ENCODE assay signal across 18 cellular contexts in the genomic region with DNA sequence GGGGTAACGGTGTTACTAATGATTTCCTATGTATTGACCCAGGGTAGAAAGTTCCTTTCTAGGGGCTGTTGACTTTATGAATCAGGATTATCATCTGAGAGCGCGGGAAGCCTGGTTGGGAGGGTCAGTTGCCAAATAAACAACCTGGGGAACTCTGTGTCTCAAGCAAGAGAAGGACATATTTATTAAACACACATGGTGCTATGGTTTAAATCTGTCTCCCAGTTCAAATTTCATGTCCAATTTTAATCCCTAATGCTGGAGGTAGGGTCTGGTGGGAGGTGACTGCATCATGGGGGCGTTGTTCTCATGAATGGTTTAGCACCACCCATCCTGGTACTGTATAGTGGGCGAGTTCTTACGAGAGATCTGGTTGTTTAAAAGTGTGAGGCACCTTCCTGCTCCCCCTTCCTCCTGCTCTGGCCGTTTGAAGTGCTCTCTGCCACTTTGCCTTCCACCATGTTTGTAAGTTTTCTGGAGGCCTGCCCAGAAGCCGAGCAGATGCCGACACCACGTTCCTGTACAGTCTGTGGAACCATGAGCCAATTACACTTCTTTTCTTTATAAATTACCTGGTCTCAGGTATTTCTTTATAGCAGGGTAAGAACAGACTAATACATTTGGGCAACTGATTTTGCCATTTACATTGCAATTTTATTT. TPM values are rescaled to one million over a fixed set of nuclear protein-coding genes. Genes with fewer than 3 reads are reported as not detected.
DNase-seq lines count a peak whose midpoint lies in the region; ATAC-seq and TF ChIP-seq lines count a peak whose summit lies in the region.
"Had no signal": no experiment of that assay in that cellular context is flagged by ENCODE, and none has a peak within 500 bp of the region (broad histone marks: within the 10 kb centered on the region; RNA-seq: fewer than 3 reads in every experiment).

No MANE protein-coding gene starts in this region.

- no peak for TF ChIP-seq EP300 in gastroesophageal sphincter (IDR thresholded peaks at IDR 0.05)

- intact Hi-C loops in Right ventricle myocardium superior (cut with DNase I) (no loop called here), cardiac septum (cut with DNase I) (no loop called here)

- ATAC-seq in Right ventricle myocardium superior (ENCODE audit: poor library complexity) (peak; percentile 72), gastroesophageal sphincter (no peak), HG03378 (IDR thresholded peaks at IDR 0.05; ENCODE audit: unreplicated experiment) (no peak)
- ATAC-seq: GM12878, PC-3 had no signal

- H3K36me3 ChIP-seq in gastroesophageal sphincter (no peaks in the 10 kb centered on the region), rectal smooth muscle tissue (ENCODE audit: control insufficient read depth, insufficient read depth, low read length) (no peaks in the 10 kb centered on the region)

- 42 to 50% methylated on average over 6 to 8 of the region's 10 CpGs for WGBS in gastroesophageal sphincter (ENCODE audit: low coverage in 1 of 2), 2 donors

- no peak for DNase-seq in Right ventricle myocardium superior
- no peak for DNase-seq in cardiac septum (ENCODE audit: low spot score)
- no peak for DNase-seq in activated CD8-positive, alpha-beta memory T cell treated with anti-CD3 and anti-CD28 coated beads, Interleukin-2, amount 50 U/mL, for 48 hours
- DNase-seq in stimulated activated CD8-positive, alpha-beta memory T cell treated with anti-CD3 and anti-CD28 coated beads, Interleukin-4, amount 100 ng/mL, for 48 hours = no peak
- DNase-seq in activated naive CD4-positive, alpha-beta T cell treated with Interleukin-2 at 50 U/mL for 16 hours = no peak
- DNase-seq: Caco-2; CD4-positive, alpha-beta T cell; NCI-H1417 treated with DMSO at 0.1 percent for 48 hours; NCI-H187 treated with DMSO at 0.1 percent for 48 hours; NCI-H226; NCI-H524 treated with DMSO at 0.1 percent for 48 hours; PC-3; RPMI8226 had no signal

- H3K27me3 ChIP-seq in gastroesophageal sphincter (no peaks in the 10 kb centered on the region), rectal smooth muscle tissue (ENCODE audit: control insufficient read depth, insufficient read depth, low read length) (no peaks in the 10 kb centered on the region)

- TF ChIP-seq CTCF in gastroesophageal sphincter (IDR thresholded peaks at IDR 0.05) = no peak

- peak overlapping the region in 3 of 4 donors; percentile 51 to 73 (median 54) for H3K27ac ChIP-seq in gastroesophageal sphincter
- peak overlapping the region; percentile 66 for H3K27ac ChIP-seq in rectal smooth muscle tissue (ENCODE audit: low read depth, low read length)
- H3K27ac ChIP-seq: KMS-11 had no signal

- H3K4me1 ChIP-seq in gastroesophageal sphincter (peaks cover 0 to 52% (median 16%) of the 10 kb centered on the region in 3 donors), rectal smooth muscle tissue (ENCODE audit: control insufficient read depth, insufficient read depth, low read length) (peaks cover 19% of the 10 kb centered on the region)
- H3K4me1 ChIP-seq: Caco-2 had no signal

- no peaks in the 10 kb centered on the region for H3K9me3 ChIP-seq in gastroesophageal sphincter
- H3K9me3 ChIP-seq: Caco-2 had no signal

- no peak for TF ChIP-seq POLR2A in gastroesophageal sphincter (IDR thresholded peaks at IDR 0.05)

- no peak overlapping the region for H3K9ac ChIP-seq in rectal smooth muscle tissue (ENCODE audit: low read length)
- H3K9ac ChIP-seq: KMS-11 had no signal

- H3K4me3 ChIP-seq in gastroesophageal sphincter = no peak overlapping the region
- H3K4me3 ChIP-seq in rectal smooth muscle tissue (ENCODE audit: low read length) = no peak overlapping the region
- H3K4me3 ChIP-seq: GM12878 had no signal

RNA-seq across cellular contexts. Expression of gene GAS1, which starts 19.7 kb away (rescaled TPM):
- total RNA-seq in Right ventricle myocardium superior = 21.8 TPM
- total RNA-seq in cardiac septum = 9.0 TPM
- total RNA-seq in gastroesophageal sphincter = 100 to 1,000 TPM in 2 of 4 donors, 10 to 100 TPM in 2; 65.7 to 167 (median 90.5) TPM
- total RNA-seq: GM12878, PC-3 had no signal
